Comparison of ENCODE assay signal across 13 cellular contexts in the genomic region with DNA sequence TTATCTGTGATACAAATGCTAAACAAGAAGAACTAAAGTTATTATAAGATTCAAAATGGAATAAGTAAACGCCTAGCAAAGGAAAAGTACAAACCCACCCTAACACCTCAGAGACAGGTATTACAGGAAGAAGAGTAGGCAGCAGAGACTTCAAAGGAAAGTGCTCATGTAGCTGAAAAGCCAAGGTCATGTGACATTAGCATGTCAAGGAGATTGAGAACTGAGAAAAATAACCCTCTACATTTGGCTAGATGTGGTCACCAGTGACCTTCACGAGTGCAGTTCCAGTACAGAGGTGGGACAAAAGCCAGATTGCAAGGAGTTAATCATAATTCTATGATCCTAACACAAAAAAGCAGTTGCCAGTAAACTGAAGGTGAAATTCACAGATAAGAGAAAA.
A peak's percentile ranks its signal among the peaks of the same experiment; 100 is the strongest.
DNase-seq lines count a peak whose midpoint lies in the region; ATAC-seq and TF ChIP-seq lines count a peak whose summit lies in the region.
"Had no signal": no experiment of that assay in that cellular context is flagged by ENCODE, and none has a peak within 500 bp of the region (broad histone marks: within the 10 kb centered on the region; RNA-seq: fewer than 3 reads in every experiment).

No MANE protein-coding gene starts in this region.

- H3K9me2 ChIP-seq in OCI-LY1 (ENCODE audit: low read depth, low read length): no peaks in the 10 kb centered on the region

- no peak overlapping the region for H3K4me3 ChIP-seq in CD4-positive, CD25-positive, alpha-beta regulatory T cell (ENCODE audit: low read depth, low read length)
- no peak overlapping the region for H3K4me3 ChIP-seq in OCI-LY1 (ENCODE audit: low read depth, low read length, poor library complexity, severe bottlenecking)
- H3K4me3 ChIP-seq: sigmoid colon, thyroid gland had no signal

- peak overlapping the region in 2 of 3 donors; percentile 28 to 78 for H3K27ac Mint-ChIP-seq in CD4-positive, CD25-positive, alpha-beta regulatory T cell
- no peak overlapping the region for H3K27ac Mint-ChIP-seq in type B pancreatic cell

- no peaks in the 10 kb centered on the region for H4K20me1 ChIP-seq in OCI-LY1 (ENCODE audit: insufficient read depth, low read length)

- H3K27me3 ChIP-seq in CD4-positive, CD25-positive, alpha-beta regulatory T cell (ENCODE audit: control insufficient read depth, insufficient read depth, low read length): no peaks in the 10 kb centered on the region
- H3K27me3 ChIP-seq in OCI-LY1 (ENCODE audit: insufficient read depth, low read length): no peaks in the 10 kb centered on the region
- H3K27me3 ChIP-seq: sigmoid colon, thyroid gland had no signal

- peaks cover 8% of the 10 kb centered on the region for H3K4me1 ChIP-seq in CD4-positive, CD25-positive, alpha-beta regulatory T cell (ENCODE audit: control insufficient read depth, insufficient read depth, low read length, poor library complexity, severe bottlenecking)
- peaks cover 40% of the 10 kb centered on the region for H3K4me1 ChIP-seq in OCI-LY1 (ENCODE audit: insufficient read depth, low read length, severe bottlenecking)
- H3K4me1 ChIP-seq: sigmoid colon had no signal

- TF ChIP-seq CTCF in OCI-LY1 (IDR thresholded peaks at IDR 0.05; ENCODE audit: low read length) (no peak), type B pancreatic cell (conservative IDR thresholded peaks at IDR 0.05) (no peak)

- no peak overlapping the region for H3K27ac ChIP-seq in CD4-positive, CD25-positive, alpha-beta regulatory T cell (ENCODE audit: insufficient read depth, low read length, poor library complexity, severe bottlenecking)
- peak overlapping the region; percentile 61 for H3K27ac ChIP-seq in OCI-LY1 (ENCODE audit: low read depth, low read length, poor library complexity, severe bottlenecking)
- H3K27ac ChIP-seq: sigmoid colon, thyroid gland, VCaP had no signal

- no peaks in the 10 kb centered on the region for H3K36me3 ChIP-seq in CD4-positive, CD25-positive, alpha-beta regulatory T cell (ENCODE audit: control insufficient read depth, insufficient read depth, low read length)
- no peaks in the 10 kb centered on the region for H3K36me3 ChIP-seq in OCI-LY1 (ENCODE audit: insufficient read depth, low read length)
- H3K36me3 ChIP-seq: sigmoid colon, thyroid gland had no signal

- H3F3A ChIP-seq in OCI-LY1 (ENCODE audit: insufficient read depth, low read length): 0 out of 2 replicates have a peak, but pooled peaks cover 4% of the 10 kb centered on the region

- DNase-seq in CD4-positive, CD25-positive, alpha-beta regulatory T cell: peak in 2 of 3 donors; percentile 13 to 43
- DNase-seq in HCEC 1CT (no peak), type B pancreatic cell (ENCODE audit: extremely low spot score, unreplicated experiment) (no peak), NCI-H1694 (lab: John Stamatoyannopoulos, UW) (no peak), inferior parietal cortex (ENCODE audit: extremely low spot score) (no peak)
- DNase-seq: AML-193, NCI-H510A, sigmoid colon, thyroid gland had no signal

- peak overlapping the region in 1 of 4 donors; percentile 52 for H3K4me3 Mint-ChIP-seq in CD4-positive, CD25-positive, alpha-beta regulatory T cell
- no peak overlapping the region for H3K4me3 Mint-ChIP-seq in type B pancreatic cell

- H3K9me3 ChIP-seq in CD4-positive, CD25-positive, alpha-beta regulatory T cell (ENCODE audit: control insufficient read depth in 2 of 2, low read length in 2 of 2): no peaks in the 10 kb centered on the region
- H3K9me3 ChIP-seq in OCI-LY1 (ENCODE audit: low read length): 0 out of 2 replicates have a peak, but pooled peaks cover 2% of the 10 kb centered on the region
- H3K9me3 ChIP-seq: sigmoid colon, thyroid gland had no signal

- H3K79me2 ChIP-seq in OCI-LY1 (ENCODE audit: insufficient read depth, low read length): peaks cover 33% of the 10 kb centered on the region; the same call in 1 of the 2 replicates

- peak; percentile 68 to 71 for ATAC-seq in CD4-positive, CD25-positive, alpha-beta regulatory T cell (ENCODE audit: low read depth in 2 of 2)
- peak; percentile 90 for ATAC-seq in GM19025 (IDR thresholded peaks at IDR 0.05; ENCODE audit: low read depth, unreplicated experiment)
- peak; percentile 72 for ATAC-seq in HG02840 (IDR thresholded peaks at IDR 0.05; ENCODE audit: low FRiP score, unreplicated experiment)

- peaks cover 11 to 31% (median 22%) of the 10 kb centered on the region in 4 donors for H3K4me1 Mint-ChIP-seq in CD4-positive, CD25-positive, alpha-beta regulatory T cell
- H3K4me1 Mint-ChIP-seq in type B pancreatic cell (ENCODE audit: unreplicated experiment): no peaks in the 10 kb centered on the region

- H3K9me3 Mint-ChIP-seq in CD4-positive, CD25-positive, alpha-beta regulatory T cell: peaks cover 0 to 3% (median 0%) of the 10 kb centered on the region in 7 donors
- peaks cover 4% of the 10 kb centered on the region for H3K9me3 Mint-ChIP-seq in type B pancreatic cell

- H3K27me3 Mint-ChIP-seq in CD4-positive, CD25-positive, alpha-beta regulatory T cell: no peaks in the 10 kb centered on the region
- H3K27me3 Mint-ChIP-seq in type B pancreatic cell: peaks cover 3% of the 10 kb centered on the region

- no peak overlapping the region for H2AFZ ChIP-seq in OCI-LY1 (ENCODE audit: low read length)

- H3K4me2 ChIP-seq in OCI-LY1 (ENCODE audit: low read length): peak overlapping the region; percentile 32; the same call in 1 of the 2 replicates

- no peaks in the 10 kb centered on the region for H3K36me3 Mint-ChIP-seq in CD4-positive, CD25-positive, alpha-beta regulatory T cell
- H3K36me3 Mint-ChIP-seq in type B pancreatic cell: peaks cover 4% of the 10 kb centered on the region

- H3K9ac ChIP-seq in OCI-LY1 (ENCODE audit: low read length): no peak overlapping the region; the same call in 1 of the 2 replicates

Comparison
In these comparisons a context has a peak if more than half of its experiments do, and no peak if none do; other contexts are left out.
1. DNase-seq: peak in CD4-positive, CD25-positive, alpha-beta regulatory T cell (2 of 3); none in HCEC 1CT (single experiment), type B pancreatic cell (single experiment), NCI-H1694 (single experiment) and inferior parietal cortex (single experiment).
2. Peak in every context shown above with its lines, with median percentiles within 50 percentile points of each other: ATAC-seq.